Comparison of ENCODE assay signal across 1 cellular context in the genomic region with DNA sequence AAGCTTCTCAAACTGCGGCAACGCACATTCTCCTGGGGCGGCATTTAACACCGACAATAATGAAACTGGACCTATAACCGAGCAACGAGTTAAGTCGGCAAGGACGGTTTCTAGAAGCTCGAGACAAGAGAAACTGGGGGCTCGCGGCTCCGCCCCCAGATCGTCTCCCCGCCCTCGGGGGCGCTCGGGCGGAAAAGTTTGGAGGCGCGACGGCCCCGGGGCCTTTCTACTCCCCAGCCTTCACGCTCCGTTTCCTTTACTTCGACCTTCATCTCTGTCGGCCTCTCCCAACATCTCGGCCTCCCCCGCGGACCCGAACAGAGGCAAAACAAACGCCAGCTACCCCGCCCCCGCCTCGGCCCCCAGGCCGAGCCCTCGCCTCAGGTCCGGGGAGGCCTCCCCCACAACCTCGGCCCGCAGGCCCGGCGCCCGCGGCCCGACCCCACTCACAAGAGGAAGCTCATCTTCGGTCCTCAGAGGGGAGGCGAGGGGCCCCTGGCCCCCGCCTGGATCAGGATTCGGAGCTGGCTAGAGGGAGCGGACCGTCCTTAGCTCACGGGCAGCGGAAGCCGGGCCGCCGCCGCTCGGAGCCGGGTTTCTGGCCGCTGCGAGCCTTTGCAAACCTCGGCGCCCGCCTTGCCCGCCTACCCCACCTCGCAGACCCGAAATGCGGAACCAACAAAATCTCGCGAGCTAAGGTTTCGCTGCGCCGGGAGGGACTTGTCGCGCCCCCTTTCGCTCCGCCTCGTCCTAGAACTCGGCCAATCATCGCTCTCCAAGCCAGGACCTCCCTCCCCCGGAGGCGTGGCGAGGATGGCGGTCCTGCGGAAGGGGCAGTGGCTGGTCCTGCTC.
A peak's percentile ranks its signal among the peaks of the same experiment; 100 is the strongest.
TF ChIP-seq lines count a peak whose summit lies in the region.

A gene (minus strand): TSS at position 669 of the 852 bp plus-strand sequence. CDS start 205 bp downstream, at position 464.

TF ChIP-seq in HepG2, 621 proteins besides CTCF, POLR2A, EP300 and RAD21 (continued from another document and continues in another):
- TF ChIP-seq, protein P1, sequence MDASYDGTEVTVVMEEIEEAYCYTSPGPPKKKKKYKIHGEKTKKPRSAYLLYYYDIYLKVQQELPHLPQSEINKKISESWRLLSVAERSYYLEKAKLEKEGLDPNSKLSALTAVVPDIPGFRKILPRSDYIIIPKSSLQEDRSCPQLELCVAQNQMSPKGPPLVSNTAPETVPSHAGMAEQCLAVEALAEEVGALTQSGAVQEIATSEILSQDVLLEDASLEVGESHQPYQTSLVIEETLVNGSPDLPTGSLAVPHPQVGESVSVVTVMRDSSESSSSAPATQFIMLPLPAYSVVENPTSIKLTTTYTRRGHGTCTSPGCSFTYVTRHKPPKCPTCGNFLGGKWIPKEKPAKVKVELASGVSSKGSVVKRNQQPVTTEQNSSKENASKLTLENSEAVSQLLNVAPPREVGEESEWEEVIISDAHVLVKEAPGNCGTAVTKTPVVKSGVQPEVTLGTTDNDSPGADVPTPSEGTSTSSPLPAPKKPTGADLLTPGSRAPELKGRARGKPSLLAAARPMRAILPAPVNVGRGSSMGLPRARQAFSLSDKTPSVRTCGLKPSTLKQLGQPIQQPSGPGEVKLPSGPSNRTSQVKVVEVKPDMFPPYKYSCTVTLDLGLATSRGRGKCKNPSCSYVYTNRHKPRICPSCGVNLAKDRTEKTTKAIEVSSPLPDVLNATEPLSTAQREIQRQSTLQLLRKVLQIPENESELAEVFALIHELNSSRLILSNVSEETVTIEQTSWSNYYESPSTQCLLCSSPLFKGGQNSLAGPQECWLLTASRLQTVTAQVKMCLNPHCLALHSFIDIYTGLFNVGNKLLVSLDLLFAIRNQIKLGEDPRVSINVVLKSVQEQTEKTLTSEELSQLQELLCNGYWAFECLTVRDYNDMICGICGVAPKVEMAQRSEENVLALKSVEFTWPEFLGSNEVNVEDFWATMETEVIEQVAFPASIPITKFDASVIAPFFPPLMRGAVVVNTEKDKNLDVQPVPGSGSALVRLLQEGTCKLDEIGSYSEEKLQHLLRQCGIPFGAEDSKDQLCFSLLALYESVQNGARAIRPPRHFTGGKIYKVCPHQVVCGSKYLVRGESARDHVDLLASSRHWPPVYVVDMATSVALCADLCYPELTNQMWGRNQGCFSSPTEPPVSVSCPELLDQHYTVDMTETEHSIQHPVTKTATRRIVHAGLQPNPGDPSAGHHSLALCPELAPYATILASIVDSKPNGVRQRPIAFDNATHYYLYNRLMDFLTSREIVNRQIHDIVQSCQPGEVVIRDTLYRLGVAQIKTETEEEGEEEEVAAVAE (CRISPR knock-in tag; IDR thresholded peaks at IDR 0.05; ENCODE audit: borderline replicate concordance): no peak; the same call in 1 of the 2 replicates
- 0 out of 2 replicates have a peak, but pooled peaks have one; percentile 13 for TF ChIP-seq ZSCAN21 (CRISPR knock-in tag; IDR thresholded peaks at IDR 0.05; ENCODE audit: borderline replicate concordance)
- TF ChIP-seq, protein P2, sequence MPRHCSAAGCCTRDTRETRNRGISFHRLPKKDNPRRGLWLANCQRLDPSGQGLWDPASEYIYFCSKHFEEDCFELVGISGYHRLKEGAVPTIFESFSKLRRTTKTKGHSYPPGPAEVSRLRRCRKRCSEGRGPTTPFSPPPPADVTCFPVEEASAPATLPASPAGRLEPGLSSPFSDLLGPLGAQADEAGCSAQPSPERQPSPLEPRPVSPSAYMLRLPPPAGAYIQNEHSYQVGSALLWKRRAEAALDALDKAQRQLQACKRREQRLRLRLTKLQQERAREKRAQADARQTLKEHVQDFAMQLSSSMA (CRISPR knock-in tag; IDR thresholded peaks at IDR 0.05): no peak
- TF ChIP-seq ZNF160 (CRISPR knock-in tag; IDR thresholded peaks at IDR 0.05): 0 out of 2 replicates have a peak, but pooled peaks have one; percentile 31
- TF ChIP-seq, protein P3, sequence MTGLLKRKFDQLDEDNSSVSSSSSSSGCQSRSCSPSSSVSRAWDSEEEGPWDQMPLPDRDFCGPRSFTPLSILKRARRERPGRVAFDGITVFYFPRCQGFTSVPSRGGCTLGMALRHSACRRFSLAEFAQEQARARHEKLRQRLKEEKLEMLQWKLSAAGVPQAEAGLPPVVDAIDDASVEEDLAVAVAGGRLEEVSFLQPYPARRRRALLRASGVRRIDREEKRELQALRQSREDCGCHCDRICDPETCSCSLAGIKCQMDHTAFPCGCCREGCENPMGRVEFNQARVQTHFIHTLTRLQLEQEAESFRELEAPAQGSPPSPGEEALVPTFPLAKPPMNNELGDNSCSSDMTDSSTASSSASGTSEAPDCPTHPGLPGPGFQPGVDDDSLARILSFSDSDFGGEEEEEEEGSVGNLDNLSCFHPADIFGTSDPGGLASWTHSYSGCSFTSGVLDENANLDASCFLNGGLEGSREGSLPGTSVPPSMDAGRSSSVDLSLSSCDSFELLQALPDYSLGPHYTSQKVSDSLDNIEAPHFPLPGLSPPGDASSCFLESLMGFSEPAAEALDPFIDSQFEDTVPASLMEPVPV (CRISPR knock-in tag; IDR thresholded peaks at IDR 0.05): no peak; the same call in 1 of the 2 replicates
- TF ChIP-seq ETV5 (CRISPR knock-in tag; IDR thresholded peaks at IDR 0.05; ENCODE audit: borderline replicate concordance): peak; percentile 19; the same call in 1 of the 2 replicates
- no peak for TF ChIP-seq NFIC (IDR thresholded peaks at IDR 0.05; ENCODE audit: low read length)
- peak; percentile 68 for TF ChIP-seq MEF2D (CRISPR knock-in tag; IDR thresholded peaks at IDR 0.05)
- TF ChIP-seq, protein P4, sequence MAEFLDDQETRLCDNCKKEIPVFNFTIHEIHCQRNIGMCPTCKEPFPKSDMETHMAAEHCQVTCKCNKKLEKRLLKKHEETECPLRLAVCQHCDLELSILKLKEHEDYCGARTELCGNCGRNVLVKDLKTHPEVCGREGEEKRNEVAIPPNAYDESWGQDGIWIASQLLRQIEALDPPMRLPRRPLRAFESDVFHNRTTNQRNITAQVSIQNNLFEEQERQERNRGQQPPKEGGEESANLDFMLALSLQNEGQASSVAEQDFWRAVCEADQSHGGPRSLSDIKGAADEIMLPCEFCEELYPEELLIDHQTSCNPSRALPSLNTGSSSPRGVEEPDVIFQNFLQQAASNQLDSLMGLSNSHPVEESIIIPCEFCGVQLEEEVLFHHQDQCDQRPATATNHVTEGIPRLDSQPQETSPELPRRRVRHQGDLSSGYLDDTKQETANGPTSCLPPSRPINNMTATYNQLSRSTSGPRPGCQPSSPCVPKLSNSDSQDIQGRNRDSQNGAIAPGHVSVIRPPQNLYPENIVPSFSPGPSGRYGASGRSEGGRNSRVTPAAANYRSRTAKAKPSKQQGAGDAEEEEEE (CRISPR knock-in tag; IDR thresholded peaks at IDR 0.05; ENCODE audit: borderline replicate concordance): peak; percentile 51; the same call in 1 of the 2 replicates
- peak; percentile 56; the same call in 1 of the 2 replicates for TF ChIP-seq RXRA (CRISPR knock-in tag; IDR thresholded peaks at IDR 0.05)
- no peak for TF ChIP-seq TCF7L2 (IDR thresholded peaks at IDR 0.05; ENCODE audit: low read depth, low read length)
- TF ChIP-seq, protein P5, sequence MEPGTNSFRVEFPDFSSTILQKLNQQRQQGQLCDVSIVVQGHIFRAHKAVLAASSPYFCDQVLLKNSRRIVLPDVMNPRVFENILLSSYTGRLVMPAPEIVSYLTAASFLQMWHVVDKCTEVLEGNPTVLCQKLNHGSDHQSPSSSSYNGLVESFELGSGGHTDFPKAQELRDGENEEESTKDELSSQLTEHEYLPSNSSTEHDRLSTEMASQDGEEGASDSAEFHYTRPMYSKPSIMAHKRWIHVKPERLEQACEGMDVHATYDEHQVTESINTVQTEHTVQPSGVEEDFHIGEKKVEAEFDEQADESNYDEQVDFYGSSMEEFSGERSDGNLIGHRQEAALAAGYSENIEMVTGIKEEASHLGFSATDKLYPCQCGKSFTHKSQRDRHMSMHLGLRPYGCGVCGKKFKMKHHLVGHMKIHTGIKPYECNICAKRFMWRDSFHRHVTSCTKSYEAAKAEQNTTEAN (CRISPR knock-in tag; conservative IDR thresholded peaks at IDR 0.05): peak; percentile 18
- no peak for TF ChIP-seq SP1 (IDR thresholded peaks at IDR 0.05)
- TF ChIP-seq SP1 (CRISPR knock-in tag; IDR thresholded peaks at IDR 0.05): peak; percentile 91
- no peak for TF ChIP-seq ZNF660 (CRISPR knock-in tag; IDR thresholded peaks at IDR 0.05; ENCODE audit: borderline replicate concordance, low read depth)
- TF ChIP-seq SNAPC2 (CRISPR knock-in tag; IDR thresholded peaks at IDR 0.05): no peak
- TF ChIP-seq ZNF20 (CRISPR knock-in tag; IDR thresholded peaks at IDR 0.05): no peak
- TF ChIP-seq, protein P6, sequence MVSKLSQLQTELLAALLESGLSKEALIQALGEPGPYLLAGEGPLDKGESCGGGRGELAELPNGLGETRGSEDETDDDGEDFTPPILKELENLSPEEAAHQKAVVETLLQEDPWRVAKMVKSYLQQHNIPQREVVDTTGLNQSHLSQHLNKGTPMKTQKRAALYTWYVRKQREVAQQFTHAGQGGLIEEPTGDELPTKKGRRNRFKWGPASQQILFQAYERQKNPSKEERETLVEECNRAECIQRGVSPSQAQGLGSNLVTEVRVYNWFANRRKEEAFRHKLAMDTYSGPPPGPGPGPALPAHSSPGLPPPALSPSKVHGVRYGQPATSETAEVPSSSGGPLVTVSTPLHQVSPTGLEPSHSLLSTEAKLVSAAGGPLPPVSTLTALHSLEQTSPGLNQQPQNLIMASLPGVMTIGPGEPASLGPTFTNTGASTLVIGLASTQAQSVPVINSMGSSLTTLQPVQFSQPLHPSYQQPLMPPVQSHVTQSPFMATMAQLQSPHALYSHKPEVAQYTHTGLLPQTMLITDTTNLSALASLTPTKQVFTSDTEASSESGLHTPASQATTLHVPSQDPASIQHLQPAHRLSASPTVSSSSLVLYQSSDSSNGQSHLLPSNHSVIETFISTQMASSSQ (IDR thresholded peaks at IDR 0.05; ENCODE audit: low read depth): no peak
- TF ChIP-seq, protein P6 (CRISPR knock-in tag; IDR thresholded peaks at IDR 0.05; ENCODE audit: borderline replicate concordance): peak; percentile 9; the same call in 1 of the 2 replicates
- peak; percentile 8; the same call in 1 of the 2 replicates for TF ChIP-seq HDAC2 (CRISPR knock-in tag; IDR thresholded peaks at IDR 0.05)
- TF ChIP-seq NCOA1 (CRISPR knock-in tag; IDR thresholded peaks at IDR 0.05): no peak
- TF ChIP-seq ZNF75D (CRISPR knock-in tag; IDR thresholded peaks at IDR 0.05; ENCODE audit: borderline replicate concordance): no peak
- no peak for TF ChIP-seq MAFF (IDR thresholded peaks at IDR 0.05; ENCODE audit: low read depth, low read length)
- no peak for TF ChIP-seq MIER2 (CRISPR knock-in tag; IDR thresholded peaks at IDR 0.05)
- TF ChIP-seq ISX (CRISPR knock-in tag; conservative IDR thresholded peaks at IDR 0.05): 0 out of 2 replicates have a peak, but pooled peaks have one; percentile 54
- TF ChIP-seq, protein P7, sequence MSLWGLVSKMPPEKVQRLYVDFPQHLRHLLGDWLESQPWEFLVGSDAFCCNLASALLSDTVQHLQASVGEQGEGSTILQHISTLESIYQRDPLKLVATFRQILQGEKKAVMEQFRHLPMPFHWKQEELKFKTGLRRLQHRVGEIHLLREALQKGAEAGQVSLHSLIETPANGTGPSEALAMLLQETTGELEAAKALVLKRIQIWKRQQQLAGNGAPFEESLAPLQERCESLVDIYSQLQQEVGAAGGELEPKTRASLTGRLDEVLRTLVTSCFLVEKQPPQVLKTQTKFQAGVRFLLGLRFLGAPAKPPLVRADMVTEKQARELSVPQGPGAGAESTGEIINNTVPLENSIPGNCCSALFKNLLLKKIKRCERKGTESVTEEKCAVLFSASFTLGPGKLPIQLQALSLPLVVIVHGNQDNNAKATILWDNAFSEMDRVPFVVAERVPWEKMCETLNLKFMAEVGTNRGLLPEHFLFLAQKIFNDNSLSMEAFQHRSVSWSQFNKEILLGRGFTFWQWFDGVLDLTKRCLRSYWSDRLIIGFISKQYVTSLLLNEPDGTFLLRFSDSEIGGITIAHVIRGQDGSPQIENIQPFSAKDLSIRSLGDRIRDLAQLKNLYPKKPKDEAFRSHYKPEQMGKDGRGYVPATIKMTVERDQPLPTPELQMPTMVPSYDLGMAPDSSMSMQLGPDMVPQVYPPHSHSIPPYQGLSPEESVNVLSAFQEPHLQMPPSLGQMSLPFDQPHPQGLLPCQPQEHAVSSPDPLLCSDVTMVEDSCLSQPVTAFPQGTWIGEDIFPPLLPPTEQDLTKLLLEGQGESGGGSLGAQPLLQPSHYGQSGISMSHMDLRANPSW (CRISPR knock-in tag; IDR thresholded peaks at IDR 0.05; ENCODE audit: borderline replicate concordance): no peak
- TF ChIP-seq, protein P8, sequence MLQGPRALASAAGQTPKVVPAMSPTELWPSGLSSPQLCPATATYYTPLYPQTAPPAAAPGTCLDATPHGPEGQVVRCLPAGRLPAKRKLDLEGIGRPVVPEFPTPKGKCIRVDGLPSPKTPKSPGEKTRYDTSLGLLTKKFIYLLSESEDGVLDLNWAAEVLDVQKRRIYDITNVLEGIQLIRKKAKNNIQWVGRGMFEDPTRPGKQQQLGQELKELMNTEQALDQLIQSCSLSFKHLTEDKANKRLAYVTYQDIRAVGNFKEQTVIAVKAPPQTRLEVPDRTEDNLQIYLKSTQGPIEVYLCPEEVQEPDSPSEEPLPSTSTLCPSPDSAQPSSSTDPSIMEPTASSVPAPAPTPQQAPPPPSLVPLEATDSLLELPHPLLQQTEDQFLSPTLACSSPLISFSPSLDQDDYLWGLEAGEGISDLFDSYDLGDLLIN (CRISPR knock-in tag; IDR thresholded peaks at IDR 0.05; ENCODE audit: borderline replicate concordance): peak; percentile 74; the same call in 1 of the 2 replicates
- TF ChIP-seq PRMT3 (CRISPR knock-in tag; IDR thresholded peaks at IDR 0.05; ENCODE audit: borderline replicate concordance, low read depth): no peak
